Comparison of ENCODE assay signal across 1 cellular context in the genomic region with DNA sequence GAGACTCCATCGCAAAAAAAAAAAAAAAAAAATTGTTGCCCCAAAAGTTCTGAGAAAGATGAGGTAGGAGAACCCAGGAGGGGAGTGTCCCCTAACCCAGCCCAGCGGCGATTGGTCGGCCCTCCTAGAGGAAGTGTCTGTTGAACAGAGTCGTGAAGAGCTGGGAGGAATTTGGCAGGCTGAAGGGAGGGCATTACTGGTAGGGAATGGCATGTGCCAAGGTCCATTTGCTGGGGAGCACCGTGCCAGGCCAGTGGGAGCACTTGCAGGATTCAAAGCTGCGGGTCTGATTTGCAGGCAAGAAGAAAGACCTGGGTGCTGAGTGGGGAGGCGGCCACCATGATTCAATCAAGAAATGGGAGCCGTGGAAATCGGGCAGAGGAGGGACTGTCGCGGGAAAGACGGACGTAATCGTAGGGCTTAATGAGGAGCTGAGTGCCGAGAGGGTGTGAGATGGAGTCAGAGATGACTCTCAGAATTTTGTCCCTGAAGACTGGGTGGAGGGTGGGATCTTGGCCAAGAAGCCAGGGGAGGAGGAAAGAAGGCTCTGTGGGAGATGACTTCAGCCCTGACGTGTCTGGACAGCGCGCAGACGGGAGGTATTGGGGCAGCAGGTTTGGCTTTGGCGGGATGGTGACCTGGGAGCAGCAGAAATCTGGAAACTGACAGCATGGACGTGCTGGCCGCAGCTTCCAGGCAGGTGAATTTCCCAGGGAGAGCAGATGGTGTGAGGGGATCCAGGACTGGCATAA.
TF ChIP-seq lines count a peak whose summit lies in the region.

No MANE protein-coding gene starts in this region.

TF ChIP-seq in GM12878, 131 proteins besides CTCF, POLR2A, EP300 and RAD21:
- TF ChIP-seq, protein P1, sequence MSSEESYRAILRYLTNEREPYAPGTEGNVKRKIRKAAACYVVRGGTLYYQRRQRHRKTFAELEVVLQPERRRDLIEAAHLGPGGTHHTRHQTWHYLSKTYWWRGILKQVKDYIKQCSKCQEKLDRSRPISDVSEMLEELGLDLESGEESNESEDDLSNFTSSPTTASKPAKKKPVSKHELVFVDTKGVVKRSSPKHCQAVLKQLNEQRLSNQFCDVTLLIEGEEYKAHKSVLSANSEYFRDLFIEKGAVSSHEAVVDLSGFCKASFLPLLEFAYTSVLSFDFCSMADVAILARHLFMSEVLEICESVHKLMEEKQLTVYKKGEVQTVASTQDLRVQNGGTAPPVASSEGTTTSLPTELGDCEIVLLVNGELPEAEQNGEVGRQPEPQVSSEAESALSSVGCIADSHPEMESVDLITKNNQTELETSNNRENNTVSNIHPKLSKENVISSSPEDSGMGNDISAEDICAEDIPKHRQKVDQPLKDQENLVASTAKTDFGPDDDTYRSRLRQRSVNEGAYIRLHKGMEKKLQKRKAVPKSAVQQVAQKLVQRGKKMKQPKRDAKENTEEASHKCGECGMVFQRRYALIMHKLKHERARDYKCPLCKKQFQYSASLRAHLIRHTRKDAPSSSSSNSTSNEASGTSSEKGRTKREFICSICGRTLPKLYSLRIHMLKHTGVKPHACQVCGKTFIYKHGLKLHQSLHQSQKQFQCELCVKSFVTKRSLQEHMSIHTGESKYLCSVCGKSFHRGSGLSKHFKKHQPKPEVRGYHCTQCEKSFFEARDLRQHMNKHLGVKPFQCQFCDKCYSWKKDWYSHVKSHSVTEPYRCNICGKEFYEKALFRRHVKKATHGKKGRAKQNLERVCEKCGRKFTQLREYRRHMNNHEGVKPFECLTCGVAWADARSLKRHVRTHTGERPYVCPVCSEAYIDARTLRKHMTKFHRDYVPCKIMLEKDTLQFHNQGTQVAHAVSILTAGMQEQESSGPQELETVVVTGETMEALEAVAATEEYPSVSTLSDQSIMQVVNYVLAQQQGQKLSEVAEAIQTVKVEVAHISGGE (CRISPR knock-in tag; IDR thresholded peaks at IDR 0.05): no peak
- TF ChIP-seq SP1 (IDR thresholded peaks at IDR 0.05; ENCODE audit: low read depth, low read length) (no peak), SRF (IDR thresholded peaks at IDR 0.05; ENCODE audit: low read depth in 2 of 2, low read length in 2 of 2) (no peak), JUNB (IDR thresholded peaks at IDR 0.05) (no peak), HDAC2 (IDR thresholded peaks at IDR 0.05) (no peak), TCF7 (IDR thresholded peaks at IDR 0.05; ENCODE audit: borderline replicate concordance) (no peak), EZH2 (IDR thresholded peaks at IDR 0.05; ENCODE audit: borderline replicate concordance, control insufficient read depth, low read depth, low read length) (no peak), ZZZ3 (IDR thresholded peaks at IDR 0.05; ENCODE audit: control insufficient read depth, insufficient read length, low read depth) (no peak), TAF1 (IDR thresholded peaks at IDR 0.05; ENCODE audit: borderline replicate concordance, low read depth, low read length) (no peak), MYC (IDR thresholded peaks at IDR 0.05; ENCODE audit: insufficient read depth, insufficient read length, insufficient replicate concordance, low read length, severe bottlenecking) (no peak), ASH2L (IDR thresholded peaks at IDR 0.05; ENCODE audit: borderline replicate concordance, low read depth) (no peak), POLR2AphosphoS5 (IDR thresholded peaks at IDR 0.05; ENCODE audit: low read length) (no peak), SREBF1 (IDR thresholded peaks at IDR 0.05; ENCODE audit: low read length) (no peak)
- TF ChIP-seq, protein P2, sequence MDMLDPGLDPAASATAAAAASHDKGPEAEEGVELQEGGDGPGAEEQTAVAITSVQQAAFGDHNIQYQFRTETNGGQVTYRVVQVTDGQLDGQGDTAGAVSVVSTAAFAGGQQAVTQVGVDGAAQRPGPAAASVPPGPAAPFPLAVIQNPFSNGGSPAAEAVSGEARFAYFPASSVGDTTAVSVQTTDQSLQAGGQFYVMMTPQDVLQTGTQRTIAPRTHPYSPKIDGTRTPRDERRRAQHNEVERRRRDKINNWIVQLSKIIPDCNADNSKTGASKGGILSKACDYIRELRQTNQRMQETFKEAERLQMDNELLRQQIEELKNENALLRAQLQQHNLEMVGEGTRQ (IDR thresholded peaks at IDR 0.05; ENCODE audit: borderline replicate concordance, low read depth, low read length): no peak
- TF ChIP-seq, protein P3, sequence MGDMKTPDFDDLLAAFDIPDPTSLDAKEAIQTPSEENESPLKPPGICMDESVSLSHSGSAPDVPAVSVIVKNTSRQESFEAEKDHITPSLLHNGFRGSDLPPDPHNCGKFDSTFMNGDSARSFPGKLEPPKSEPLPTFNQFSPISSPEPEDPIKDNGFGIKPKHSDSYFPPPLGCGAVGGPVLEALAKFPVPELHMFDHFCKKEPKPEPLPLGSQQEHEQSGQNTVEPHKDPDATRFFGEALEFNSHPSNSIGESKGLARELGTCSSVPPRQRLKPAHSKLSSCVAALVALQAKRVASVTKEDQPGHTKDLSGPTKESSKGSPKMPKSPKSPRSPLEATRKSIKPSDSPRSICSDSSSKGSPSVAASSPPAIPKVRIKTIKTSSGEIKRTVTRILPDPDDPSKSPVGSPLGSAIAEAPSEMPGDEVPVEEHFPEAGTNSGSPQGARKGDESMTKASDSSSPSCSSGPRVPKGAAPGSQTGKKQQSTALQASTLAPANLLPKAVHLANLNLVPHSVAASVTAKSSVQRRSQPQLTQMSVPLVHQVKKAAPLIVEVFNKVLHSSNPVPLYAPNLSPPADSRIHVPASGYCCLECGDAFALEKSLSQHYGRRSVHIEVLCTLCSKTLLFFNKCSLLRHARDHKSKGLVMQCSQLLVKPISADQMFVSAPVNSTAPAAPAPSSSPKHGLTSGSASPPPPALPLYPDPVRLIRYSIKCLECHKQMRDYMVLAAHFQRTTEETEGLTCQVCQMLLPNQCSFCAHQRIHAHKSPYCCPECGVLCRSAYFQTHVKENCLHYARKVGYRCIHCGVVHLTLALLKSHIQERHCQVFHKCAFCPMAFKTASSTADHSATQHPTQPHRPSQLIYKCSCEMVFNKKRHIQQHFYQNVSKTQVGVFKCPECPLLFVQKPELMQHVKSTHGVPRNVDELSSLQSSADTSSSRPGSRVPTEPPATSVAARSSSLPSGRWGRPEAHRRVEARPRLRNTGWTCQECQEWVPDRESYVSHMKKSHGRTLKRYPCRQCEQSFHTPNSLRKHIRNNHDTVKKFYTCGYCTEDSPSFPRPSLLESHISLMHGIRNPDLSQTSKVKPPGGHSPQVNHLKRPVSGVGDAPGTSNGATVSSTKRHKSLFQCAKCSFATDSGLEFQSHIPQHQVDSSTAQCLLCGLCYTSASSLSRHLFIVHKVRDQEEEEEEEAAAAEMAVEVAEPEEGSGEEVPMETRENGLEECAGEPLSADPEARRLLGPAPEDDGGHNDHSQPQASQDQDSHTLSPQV (IDR thresholded peaks at IDR 0.05): no peak
- TF ChIP-seq, protein P4, sequence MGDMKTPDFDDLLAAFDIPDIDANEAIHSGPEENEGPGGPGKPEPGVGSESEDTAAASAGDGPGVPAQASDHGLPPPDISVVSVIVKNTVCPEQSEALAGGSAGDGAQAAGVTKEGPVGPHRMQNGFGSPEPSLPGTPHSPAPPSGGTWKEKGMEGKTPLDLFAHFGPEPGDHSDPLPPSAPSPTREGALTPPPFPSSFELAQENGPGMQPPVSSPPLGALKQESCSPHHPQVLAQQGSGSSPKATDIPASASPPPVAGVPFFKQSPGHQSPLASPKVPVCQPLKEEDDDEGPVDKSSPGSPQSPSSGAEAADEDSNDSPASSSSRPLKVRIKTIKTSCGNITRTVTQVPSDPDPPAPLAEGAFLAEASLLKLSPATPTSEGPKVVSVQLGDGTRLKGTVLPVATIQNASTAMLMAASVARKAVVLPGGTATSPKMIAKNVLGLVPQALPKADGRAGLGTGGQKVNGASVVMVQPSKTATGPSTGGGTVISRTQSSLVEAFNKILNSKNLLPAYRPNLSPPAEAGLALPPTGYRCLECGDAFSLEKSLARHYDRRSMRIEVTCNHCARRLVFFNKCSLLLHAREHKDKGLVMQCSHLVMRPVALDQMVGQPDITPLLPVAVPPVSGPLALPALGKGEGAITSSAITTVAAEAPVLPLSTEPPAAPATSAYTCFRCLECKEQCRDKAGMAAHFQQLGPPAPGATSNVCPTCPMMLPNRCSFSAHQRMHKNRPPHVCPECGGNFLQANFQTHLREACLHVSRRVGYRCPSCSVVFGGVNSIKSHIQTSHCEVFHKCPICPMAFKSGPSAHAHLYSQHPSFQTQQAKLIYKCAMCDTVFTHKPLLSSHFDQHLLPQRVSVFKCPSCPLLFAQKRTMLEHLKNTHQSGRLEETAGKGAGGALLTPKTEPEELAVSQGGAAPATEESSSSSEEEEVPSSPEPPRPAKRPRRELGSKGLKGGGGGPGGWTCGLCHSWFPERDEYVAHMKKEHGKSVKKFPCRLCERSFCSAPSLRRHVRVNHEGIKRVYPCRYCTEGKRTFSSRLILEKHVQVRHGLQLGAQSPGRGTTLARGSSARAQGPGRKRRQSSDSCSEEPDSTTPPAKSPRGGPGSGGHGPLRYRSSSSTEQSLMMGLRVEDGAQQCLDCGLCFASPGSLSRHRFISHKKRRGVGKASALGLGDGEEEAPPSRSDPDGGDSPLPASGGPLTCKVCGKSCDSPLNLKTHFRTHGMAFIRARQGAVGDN (IDR thresholded peaks at IDR 0.05): no peak
- TF ChIP-seq, protein P5, sequence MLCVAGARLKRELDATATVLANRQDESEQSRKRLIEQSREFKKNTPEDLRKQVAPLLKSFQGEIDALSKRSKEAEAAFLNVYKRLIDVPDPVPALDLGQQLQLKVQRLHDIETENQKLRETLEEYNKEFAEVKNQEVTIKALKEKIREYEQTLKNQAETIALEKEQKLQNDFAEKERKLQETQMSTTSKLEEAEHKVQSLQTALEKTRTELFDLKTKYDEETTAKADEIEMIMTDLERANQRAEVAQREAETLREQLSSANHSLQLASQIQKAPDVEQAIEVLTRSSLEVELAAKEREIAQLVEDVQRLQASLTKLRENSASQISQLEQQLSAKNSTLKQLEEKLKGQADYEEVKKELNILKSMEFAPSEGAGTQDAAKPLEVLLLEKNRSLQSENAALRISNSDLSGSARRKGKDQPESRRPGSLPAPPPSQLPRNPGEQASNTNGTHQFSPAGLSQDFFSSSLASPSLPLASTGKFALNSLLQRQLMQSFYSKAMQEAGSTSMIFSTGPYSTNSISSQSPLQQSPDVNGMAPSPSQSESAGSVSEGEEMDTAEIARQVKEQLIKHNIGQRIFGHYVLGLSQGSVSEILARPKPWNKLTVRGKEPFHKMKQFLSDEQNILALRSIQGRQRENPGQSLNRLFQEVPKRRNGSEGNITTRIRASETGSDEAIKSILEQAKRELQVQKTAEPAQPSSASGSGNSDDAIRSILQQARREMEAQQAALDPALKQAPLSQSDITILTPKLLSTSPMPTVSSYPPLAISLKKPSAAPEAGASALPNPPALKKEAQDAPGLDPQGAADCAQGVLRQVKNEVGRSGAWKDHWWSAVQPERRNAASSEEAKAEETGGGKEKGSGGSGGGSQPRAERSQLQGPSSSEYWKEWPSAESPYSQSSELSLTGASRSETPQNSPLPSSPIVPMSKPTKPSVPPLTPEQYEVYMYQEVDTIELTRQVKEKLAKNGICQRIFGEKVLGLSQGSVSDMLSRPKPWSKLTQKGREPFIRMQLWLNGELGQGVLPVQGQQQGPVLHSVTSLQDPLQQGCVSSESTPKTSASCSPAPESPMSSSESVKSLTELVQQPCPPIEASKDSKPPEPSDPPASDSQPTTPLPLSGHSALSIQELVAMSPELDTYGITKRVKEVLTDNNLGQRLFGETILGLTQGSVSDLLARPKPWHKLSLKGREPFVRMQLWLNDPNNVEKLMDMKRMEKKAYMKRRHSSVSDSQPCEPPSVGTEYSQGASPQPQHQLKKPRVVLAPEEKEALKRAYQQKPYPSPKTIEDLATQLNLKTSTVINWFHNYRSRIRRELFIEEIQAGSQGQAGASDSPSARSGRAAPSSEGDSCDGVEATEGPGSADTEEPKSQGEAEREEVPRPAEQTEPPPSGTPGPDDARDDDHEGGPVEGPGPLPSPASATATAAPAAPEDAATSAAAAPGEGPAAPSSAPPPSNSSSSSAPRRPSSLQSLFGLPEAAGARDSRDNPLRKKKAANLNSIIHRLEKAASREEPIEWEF (IDR thresholded peaks at IDR 0.05; ENCODE audit: insufficient replicate concordance, low read depth, low read length): no peak
- TF ChIP-seq, protein P6, sequence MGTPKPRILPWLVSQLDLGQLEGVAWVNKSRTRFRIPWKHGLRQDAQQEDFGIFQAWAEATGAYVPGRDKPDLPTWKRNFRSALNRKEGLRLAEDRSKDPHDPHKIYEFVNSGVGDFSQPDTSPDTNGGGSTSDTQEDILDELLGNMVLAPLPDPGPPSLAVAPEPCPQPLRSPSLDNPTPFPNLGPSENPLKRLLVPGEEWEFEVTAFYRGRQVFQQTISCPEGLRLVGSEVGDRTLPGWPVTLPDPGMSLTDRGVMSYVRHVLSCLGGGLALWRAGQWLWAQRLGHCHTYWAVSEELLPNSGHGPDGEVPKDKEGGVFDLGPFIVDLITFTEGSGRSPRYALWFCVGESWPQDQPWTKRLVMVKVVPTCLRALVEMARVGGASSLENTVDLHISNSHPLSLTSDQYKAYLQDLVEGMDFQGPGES (IDR thresholded peaks at IDR 0.05): no peak
TF ChIP-seq in GM12878: peak in this region for 0.
